In genomic region chr11:1262172-1263006, GRCh38 we compare ENCODE assay signal across 9 cellular contexts. TPM values are rescaled to one million over a fixed set of nuclear protein-coding genes. Genes with fewer than 3 reads are reported as not detected.
A peak's percentile ranks its signal among the peaks of the same experiment; 100 is the strongest.
DNase-seq lines count a peak whose midpoint lies in the region; ATAC-seq and FAIRE-seq lines count a peak whose summit lies in the region.
"Had no signal": no experiment of that assay in that cellular context is flagged by ENCODE, and none has a peak within 500 bp of the region (broad histone marks: within the 10 kb centered on the region; RNA-seq: fewer than 3 reads in every experiment).

No MANE protein-coding gene starts in this region.

- H3K9me3 ChIP-seq in MG63: peaks cover 3% of the 10 kb centered on the region; the same call in 1 of the 2 replicates
- H3K9me3 ChIP-seq in SJSA1 (replicated peaks): no peaks in the 10 kb centered on the region
- H3K9me3 ChIP-seq in neuronal stem cell (replicated peaks in 1 of 2; ENCODE audit: control insufficient read depth in 2 of 2, insufficient read depth in 1 of 2, low read depth in 1 of 2, low read length in 2 of 2): peaks cover 0 to 7% of the 10 kb centered on the region in 2 donors
- H3K9me3 ChIP-seq in stomach smooth muscle (ENCODE audit: control insufficient read depth in 2 of 2, low read length in 2 of 2): no peaks in the 10 kb centered on the region

- H3K4me1 ChIP-seq in SJSA1 (replicated peaks): peaks cover 11% of the 10 kb centered on the region
- peaks cover 6 to 15% of the 10 kb centered on the region in 2 donors for H3K4me1 ChIP-seq in neuronal stem cell (ENCODE audit: control insufficient read depth in 2 of 2, insufficient read depth in 1 of 2, low read depth in 1 of 2, low read length in 2 of 2)
- H3K4me1 ChIP-seq in stomach smooth muscle (ENCODE audit: control insufficient read depth, insufficient read depth, low read length): peaks cover 19% of the 10 kb centered on the region

- H3K4me3 ChIP-seq in MG63: peak overlapping the region; percentile 48
- peak overlapping the region; percentile 23 for H3K4me3 ChIP-seq in SJSA1
- H3K4me3 ChIP-seq in neuronal stem cell (ENCODE audit: low read length in 2 of 2): peak overlapping the region; percentile 49 to 76
- H3K4me3 ChIP-seq in stomach smooth muscle (ENCODE audit: low read length in 2 of 2): peak overlapping the region; percentile 71 to 80

- H2BK15ac ChIP-seq in neuronal stem cell (ENCODE audit: low read length): peak overlapping the region; percentile 75

- peak overlapping the region; percentile 81 for H3K23ac ChIP-seq in neuronal stem cell (ENCODE audit: low read depth, low read length, poor library complexity)

- H3K27ac ChIP-seq in SJSA1 (no peak overlapping the region), neuronal stem cell (replicated peaks; ENCODE audit: low read length) (no peak overlapping the region), stomach smooth muscle (ENCODE audit: low read length) (peak overlapping the region; percentile 58)

- H4K8ac ChIP-seq in neuronal stem cell (ENCODE audit: low read depth, low read length): peak overlapping the region; percentile 97

- DNase-seq in CMK (ENCODE audit: low read depth) (peak; percentile 58), MG63 (peak; percentile 86), SJSA1 (ENCODE audit: low read depth in 1 of 2, low spot score in 2 of 2) (peak; percentile 53 to 83), frontal cortex (ENCODE audit: low spot score in 2 of 2) (peak; percentile 87 to 94), neuronal stem cell (ENCODE audit: low spot score) (peak; percentile 70)
- DNase-seq in activated naive CD4-positive, alpha-beta T cell treated with anti-CD3 and anti-CD28 coated beads for 36 hours: peak; percentile 94

- intact Hi-C loops in activated naive CD4-positive, alpha-beta T cell treated with anti-CD3 and anti-CD28 coated beads for 36 hours (cut with micrococcal nuclease): loop anchor here (1.0 to 5.0 kb wide), 4 partner anchors 47 to 312 kb away; partner anchors contain the start of genes BRSK2 and TOLLIP

- peak overlapping the region; percentile 72 for H4K91ac ChIP-seq in neuronal stem cell (ENCODE audit: low read depth, low read length, poor library complexity)

- H3K9ac ChIP-seq in neuronal stem cell (ENCODE audit: low read depth, low read length, poor library complexity) (peak overlapping the region; percentile 83), stomach smooth muscle (ENCODE audit: low read length in 2 of 2) (peak overlapping the region; percentile 72 to 84)

- H2BK5ac ChIP-seq in neuronal stem cell (ENCODE audit: low read length): peak overlapping the region; percentile 97

- peak overlapping the region; percentile 47 for H2BK120ac ChIP-seq in neuronal stem cell (ENCODE audit: low read depth, low read length)

- H2BK12ac ChIP-seq in neuronal stem cell (ENCODE audit: low read length): peak overlapping the region; percentile 73

- H3K4me3 Mint-ChIP-seq in activated naive CD4-positive, alpha-beta T cell treated with anti-CD3 and anti-CD28 coated beads for 36 hours: peak overlapping the region; percentile 85

- no CpG with 5 or more reads among the region's 31 CpGs for WGBS in neuronal stem cell (ENCODE audit: extremely low coverage in 2 of 2, insufficient read length in 2 of 2, insufficient replicate concordance in 1 of 2), 2 donors

- peak overlapping the region; percentile 78 for H3K4me2 ChIP-seq in neuronal stem cell (ENCODE audit: insufficient read depth, low read length, poor library complexity, severe bottlenecking)

- H3K36me3 Mint-ChIP-seq in activated naive CD4-positive, alpha-beta T cell treated with anti-CD3 and anti-CD28 coated beads for 36 hours (ENCODE audit: low read depth): peaks cover 2% of the 10 kb centered on the region

- peak; percentile 56 for FAIRE-seq in frontal cortex (lab: Jason Lieb, UNC)

- H3K18ac ChIP-seq in neuronal stem cell (ENCODE audit: low read length): peak overlapping the region; percentile 96

- H3K36me3 ChIP-seq in MG63 (no peaks in the 10 kb centered on the region), SJSA1 (no peaks in the 10 kb centered on the region), neuronal stem cell (replicated peaks in 1 of 2; ENCODE audit: control insufficient read depth in 2 of 2, insufficient read depth in 2 of 2, low read length in 2 of 2) (no peaks in the 10 kb centered on the region), stomach smooth muscle (ENCODE audit: control insufficient read depth in 2 of 2, insufficient read depth in 2 of 2, low read length in 2 of 2) (no peaks in the 10 kb centered on the region)

- peak overlapping the region; percentile 56 for H3K14ac ChIP-seq in neuronal stem cell (ENCODE audit: low read length)

- peak overlapping the region; percentile 100 for H2AK5ac ChIP-seq in neuronal stem cell (ENCODE audit: low read depth, low read length)

- H3K27me3 ChIP-seq in MG63 (no peaks in the 10 kb centered on the region), SJSA1 (replicated peaks) (no peaks in the 10 kb centered on the region), neuronal stem cell (ENCODE audit: control insufficient read depth in 3 of 3, insufficient read depth in 3 of 3, low read depth in 1 of 3, low read length in 3 of 3) (no peaks in the 10 kb centered on the region), stomach smooth muscle (ENCODE audit: control insufficient read depth in 1 of 2, insufficient read depth in 2 of 2, low read length in 2 of 2) (no peaks in the 10 kb centered on the region)

- ATAC-seq in GM21529 (IDR thresholded peaks at IDR 0.05; ENCODE audit: unreplicated experiment): peak; percentile 96

- no peaks in the 10 kb centered on the region for H3K27me3 Mint-ChIP-seq in activated naive CD4-positive, alpha-beta T cell treated with anti-CD3 and anti-CD28 coated beads for 36 hours (ENCODE audit: low read depth)

- peaks cover 7% of the 10 kb centered on the region for H3K9me3 Mint-ChIP-seq in activated naive CD4-positive, alpha-beta T cell treated with anti-CD3 and anti-CD28 coated beads for 36 hours

- peaks cover 2% of the 10 kb centered on the region for H3K79me1 ChIP-seq in neuronal stem cell (ENCODE audit: low read depth, low read length)

- peak overlapping the region; percentile 84 for H3K4ac ChIP-seq in neuronal stem cell (ENCODE audit: low read length)

- peak overlapping the region; percentile 77 for H2AFZ ChIP-seq in neuronal stem cell (ENCODE audit: low read length)

- CTCF ChIA-PET in activated naive CD4-positive, alpha-beta T cell treated with anti-CD3 and anti-CD28 coated beads for 36 hours (lab: Charles Lee): interaction anchor here (1.2 to 1.9 kb wide), 2 partner anchors 254 to 312 kb away, joined by 4 to 7 read pairs; no protein-coding TSS in a partner anchor

- peaks cover 16% of the 10 kb centered on the region for H3K4me1 Mint-ChIP-seq in activated naive CD4-positive, alpha-beta T cell treated with anti-CD3 and anti-CD28 coated beads for 36 hours (ENCODE audit: low read depth)

- H3K27ac Mint-ChIP-seq in activated naive CD4-positive, alpha-beta T cell treated with anti-CD3 and anti-CD28 coated beads for 36 hours: peak overlapping the region; percentile 87

RNA-seq across cellular contexts. Expression of gene MUC5B, which starts 39.5 kb away (rescaled TPM):
- total RNA-seq in MG63 (2014; rRNA removed; shearing (Covaris generic); ENCODE audit: low replicate concordance): not detected in 2 replicates
- not detected in 2 replicates for total RNA-seq in SJSA1 (2014; rRNA removed; shearing (Covaris generic))
- not detected for total RNA-seq in activated naive CD4-positive, alpha-beta T cell treated with anti-CD3 and anti-CD28 coated beads for 36 hours
- not detected for total RNA-seq in frontal cortex
- polyA plus RNA-seq in neuronal stem cell (2013, experiment 1 of 2): 0.01 TPM
- polyA plus RNA-seq in neuronal stem cell (2013, experiment 2 of 2): under 0.01 TPM
- total RNA-seq: subcutaneous adipose tissue had no signal

RNA-seq across cellular contexts. Expression of gene TOLLIP, which starts 47.0 kb away (rescaled TPM):
- 20.6 and 27.3 TPM in 2 replicates for total RNA-seq in MG63 (2014; rRNA removed; shearing (Covaris generic); ENCODE audit: low replicate concordance)
- total RNA-seq in SJSA1 (2014; rRNA removed; shearing (Covaris generic)): 18.8 and 19.3 TPM in 2 replicates
- 10 to 100 TPM; 19.9 to 21.7 TPM for total RNA-seq in activated naive CD4-positive, alpha-beta T cell treated with anti-CD3 and anti-CD28 coated beads for 36 hours
- 18.8 TPM for total RNA-seq in frontal cortex
- 16.5 TPM for polyA plus RNA-seq in neuronal stem cell (2013, experiment 1 of 2)
- polyA plus RNA-seq in neuronal stem cell (2013, experiment 2 of 2): 15.3 TPM

Comparison
In these comparisons a context has a peak if more than half of its experiments do, and no peak if none do; other contexts are left out.
1. H3K4me3 ChIP-seq: peak in every context shown above with its lines; median percentile 76 in stomach smooth muscle; 62 in neuronal stem cell; 48 in MG63; 23 in SJSA1.